Comparison of ENCODE assay signal across 8 cellular contexts in genomic region chr5:114362197-114362976, GRCh38. TPM values are rescaled to one million over a fixed set of nuclear protein-coding genes. Genes with fewer than 3 reads are reported as not detected.
DNase-seq lines count a peak whose midpoint lies in the region; ATAC-seq, FAIRE-seq and TF ChIP-seq lines count a peak whose summit lies in the region.

No MANE protein-coding gene starts in this region.

- H3K27me3 ChIP-seq in MM.1S (replicated peaks; ENCODE audit: insufficient read depth, low read length) (no peaks in the 10 kb centered on the region), endothelial cell of umbilical vein (ENCODE audit: control insufficient read depth in 2 of 2, insufficient read depth in 2 of 2, low read length in 2 of 2) (peaks cover 38 to 66% of the 10 kb centered on the region in 2 experiments)

- H2AFZ ChIP-seq in MM.1S (ENCODE audit: low read length) (peak overlapping the region; percentile 100), endothelial cell of umbilical vein (ENCODE audit: low read depth, low read length) (peak overlapping the region; percentile 40)

- H3K79me2 ChIP-seq in MM.1S (ENCODE audit: low read length): no peaks in the 10 kb centered on the region
- no peaks in the 10 kb centered on the region for H3K79me2 ChIP-seq in endothelial cell of umbilical vein (ENCODE audit: control insufficient read depth, insufficient read depth, low read length)

- no TSS peak for BruUV-seq in endothelial cell of umbilical vein (replicated peaks; lab: Mats Ljungman, UMichigan)

- H3K4me1 Mint-ChIP-seq in nephron progenitor cell: peaks cover 25% of the 10 kb centered on the region

- peaks cover 9% of the 10 kb centered on the region; the same call in 1 of the 2 replicates for H3F3A ChIP-seq in MM.1S (ENCODE audit: insufficient read depth, low read length)

- no peaks in the 10 kb centered on the region for H3K9me3 Mint-ChIP-seq in nephron progenitor cell

- in situ Hi-C loops in KBM-7 (cut with MboI; ENCODE audit: low pct_unique_long_range_greater_than_20kb, low sequenced_read_pairs): no loop called here

- POLR2A ChIA-PET in GM10248 (lab: Yijun Ruan, JAX): no interaction called here
- POLR2A ChIA-PET in endothelial cell of umbilical vein (lab: Charles Lee): no interaction called here

- H3K9me2 ChIP-seq in MM.1S (replicated peaks; ENCODE audit: insufficient read depth, low read length): no peaks in the 10 kb centered on the region

- DNase-seq in GM10248 (ENCODE audit: extremely low spot score): peak; percentile 14
- peak; percentile 60 for DNase-seq in MM.1S
- no peak for DNase-seq in endothelial cell of umbilical vein (ENCODE audit: low read depth, low spot score)
- peak; percentile 64 for DNase-seq in nephron progenitor cell
- no peak for DNase-seq in KBM-7
- no peak for DNase-seq in DMS153 (lab: John Stamatoyannopoulos, UW)
- DNase-seq in activated CD4-positive, CD25-positive, alpha-beta regulatory T cell (lab: John Stamatoyannopoulos, UW): no peak

- peak overlapping the region; percentile 62; the same call in 1 of the 2 replicates for H3K9ac ChIP-seq in MM.1S (ENCODE audit: low read length)
- H3K9ac ChIP-seq in endothelial cell of umbilical vein (replicated peaks; ENCODE audit: extremely low read depth, insufficient read depth, low read length): no peak overlapping the region

- no peaks in the 10 kb centered on the region for H3K4me1 ChIP-seq in MM.1S (ENCODE audit: low read length)
- H3K4me1 ChIP-seq in endothelial cell of umbilical vein (ENCODE audit: control insufficient read depth, extremely low read depth, insufficient read depth, low read length): peaks cover 8% of the 10 kb centered on the region

- peak overlapping the region; percentile 96 for H3K4me3 ChIP-seq in MM.1S (ENCODE audit: low read length)
- peak overlapping the region in 2 of 3 experiments; percentile 28 to 49 for H3K4me3 ChIP-seq in endothelial cell of umbilical vein (replicated peaks in 1 of 3; ENCODE audit: insufficient read depth in 1 of 3, low read depth in 1 of 3, low read length in 3 of 3)

- TF ChIP-seq CTCF in GM10248 (IDR thresholded peaks at IDR 0.05; ENCODE audit: control extremely low read depth, extremely low read depth, low read depth, missing control alignments) (no peak), MM.1S (IDR thresholded peaks at IDR 0.05; ENCODE audit: low read length) (peak; percentile 11; the same call in 1 of the 2 replicates), endothelial cell of umbilical vein (IDR thresholded peaks at IDR 0.05; ENCODE audit: extremely low read depth in 1 of 2, insufficient read depth in 1 of 2, low read depth in 1 of 2, low read length in 2 of 2) (no peak), nephron progenitor cell (IDR thresholded peaks at IDR 0.05) (no peak)

- dilution Hi-C loops in endothelial cell of umbilical vein (cut with MboI; ENCODE audit: extremely low pct_ligation_motif_present, low sequenced_read_pairs): no loop called here

- H3K36me3 Mint-ChIP-seq in nephron progenitor cell (ENCODE audit: low read depth): no peaks in the 10 kb centered on the region

- H3K4me2 ChIP-seq in MM.1S (ENCODE audit: low read depth, low read length): peak overlapping the region; percentile 94
- peak overlapping the region; percentile 14 for H3K4me2 ChIP-seq in endothelial cell of umbilical vein (ENCODE audit: insufficient read depth, low read length)

- no peaks in the 10 kb centered on the region for H3K9me1 ChIP-seq in endothelial cell of umbilical vein (replicated peaks; ENCODE audit: control insufficient read depth, extremely low read depth, insufficient read depth, low read length)

- H3K9me3 ChIP-seq in MM.1S (replicated peaks; ENCODE audit: insufficient read depth, low read length): no peaks in the 10 kb centered on the region
- H3K9me3 ChIP-seq in endothelial cell of umbilical vein (replicated peaks; ENCODE audit: control insufficient read depth, insufficient read depth, low read length): no peaks in the 10 kb centered on the region

- CTCF ChIA-PET in GM10248 (lab: Yijun Ruan, JAX) (interaction anchor here (1.1 to 3.6 kb wide), 3 partner anchors 10 to 87 kb away, joined by 3 to 25 read pairs (median 3); no protein-coding TSS in a partner anchor), endothelial cell of umbilical vein (lab: Charles Lee) (interaction anchor here (1.3 to 1.4 kb wide), 2 partner anchors 86 to 88 kb away, joined by 3 to 4 read pairs; no protein-coding TSS in a partner anchor)

- peak overlapping the region; percentile 97 for H3K4me3 Mint-ChIP-seq in nephron progenitor cell

- peak; percentile 20 for ATAC-seq in GM21447 (IDR thresholded peaks at IDR 0.05; ENCODE audit: unreplicated experiment)

- no peak for TF ChIP-seq POLR2A in endothelial cell of umbilical vein (IDR thresholded peaks at IDR 0.05; ENCODE audit: low read depth, low read length)

- H4K20me1 ChIP-seq in MM.1S (ENCODE audit: insufficient read depth, low read length) (no peaks in the 10 kb centered on the region), endothelial cell of umbilical vein (replicated peaks; ENCODE audit: control insufficient read depth, extremely low read depth, insufficient read depth, low read length) (no peaks in the 10 kb centered on the region)

- peaks cover 76% of the 10 kb centered on the region for H3K27me3 Mint-ChIP-seq in nephron progenitor cell (ENCODE audit: low read depth, poor library complexity)

- H3K27ac ChIP-seq in MM.1S (ENCODE audit: low read length) (peak overlapping the region; percentile 34; the same call in 1 of the 2 replicates), endothelial cell of umbilical vein (ENCODE audit: insufficient read depth, low read depth, low read length) (no peak overlapping the region)

- H3K36me3 ChIP-seq in MM.1S (replicated peaks; ENCODE audit: insufficient read depth, low read length) (no peaks in the 10 kb centered on the region), endothelial cell of umbilical vein (ENCODE audit: control insufficient read depth in 2 of 2, extremely low read depth in 1 of 2, insufficient read depth in 2 of 2, low read length in 2 of 2) (no peaks in the 10 kb centered on the region)

- no peak overlapping the region for H3K27ac Mint-ChIP-seq in nephron progenitor cell

- no peak for FAIRE-seq in endothelial cell of umbilical vein (lab: Jason Lieb, UNC)

- intact Hi-C loops in endothelial cell of umbilical vein (cut with micrococcal nuclease): loop anchor here (5.0 to 10.0 kb wide), 2 partner anchors 555 to 748 kb away; no protein-coding TSS in a partner anchor

TF ChIP-seq in endothelial cell of umbilical vein, 7 proteins besides CTCF, POLR2A, EP300 and RAD21:
- TF ChIP-seq FOS (IDR thresholded peaks at IDR 0.05; ENCODE audit: borderline replicate concordance, insufficient read depth, low read length): no peak
- TF ChIP-seq EZH2 (IDR thresholded peaks at IDR 0.05; ENCODE audit: borderline replicate concordance, low read depth, low read length, severe bottlenecking): peak; percentile 51

RNA-seq across cellular contexts. Expression of gene KCNN2, which starts 0.5 kb away (rescaled TPM):
- total RNA-seq in endothelial cell of umbilical vein: 1.3 and 1.9 TPM in 2 replicates
- 0.11 and 0.32 TPM in 2 replicates for polyA plus RNA-seq in endothelial cell of umbilical vein
- polyA plus RNA-seq in endothelial cell of umbilical vein (2011; cell fraction: cytosol; rRNA removed): 0.12 and 0.17 TPM in 2 replicates
- polyA plus RNA-seq in endothelial cell of umbilical vein (2011; cell fraction: nucleus; rRNA removed): 0.68 and 0.84 TPM in 2 replicates
- 0.17 TPM in 1 of 2 replicates, not detected in the other for polyA plus RNA-seq in endothelial cell of umbilical vein (2012)
- polyA minus RNA-seq in endothelial cell of umbilical vein: 0.10 and 0.57 TPM in 2 replicates
- not detected for polyA minus RNA-seq in endothelial cell of umbilical vein (2011; cell fraction: cytosol; rRNA and poly(A)+ RNA removed)
- polyA minus RNA-seq in endothelial cell of umbilical vein (2011; cell fraction: nucleus; rRNA and poly(A)+ RNA removed): 0.38 and 1.7 TPM in 2 replicates

Comparison
In these comparisons a context has a peak if more than half of its experiments do, and no peak if none do; other contexts are left out.
1. DNase-seq: peak in GM10248 (single experiment), MM.1S (single experiment) and nephron progenitor cell (single experiment); none in endothelial cell of umbilical vein (single experiment), KBM-7 (single experiment), DMS153 (single experiment) and activated CD4-positive, CD25-positive, alpha-beta regulatory T cell (0 of 4).